In genomic region chr2:105373344-105373781, GRCh38 we compare ENCODE assay signal across 10 cellular contexts. TPM values are rescaled to one million over a fixed set of nuclear protein-coding genes. Genes with fewer than 3 reads are reported as not detected.
DNase-seq lines count a peak whose midpoint lies in the region; ATAC-seq and TF ChIP-seq lines count a peak whose summit lies in the region.
"Had no signal": no experiment of that assay in that cellular context is flagged by ENCODE, and none has a peak within 500 bp of the region (broad histone marks: within the 10 kb centered on the region; RNA-seq: fewer than 3 reads in every experiment).

No MANE protein-coding gene starts in this region.

- H3K4me3 ChIP-seq in tibial artery = no peak overlapping the region

- peak; percentile 53 to 58 for ATAC-seq in left cardiac atrium

- H3K4me1 Mint-ChIP-seq in HFFc6 (ENCODE audit: low read depth) = peaks cover 94% of the 10 kb centered on the region
- H3K4me1 Mint-ChIP-seq in activated CD4-positive, alpha-beta memory T cell treated with anti-CD3 and anti-CD28 coated beads, Interleukin-2, amount 10 ng/mL, durations not matched to agents 7 days and 5 days = peaks cover 37% of the 10 kb centered on the region

- DNase-seq in HFFc6 (no peak), left cardiac atrium (peak; percentile 74), tibial artery (peak; percentile 60 to 87), NCI-H2029 treated with DMSO at 0.1 percent for 48 hours (lab: John Stamatoyannopoulos, UW) (no peak), NCI-H345 (lab: John Stamatoyannopoulos, UW) (no peak), cortex of kidney (lab: John Stamatoyannopoulos, UW) (no peak)
- no peak for DNase-seq in activated CD4-positive, alpha-beta memory T cell treated with anti-CD3 and anti-CD28 coated beads, Interleukin-2, amount 10 ng/mL, durations not matched to agents 7 days and 5 days
- DNase-seq: activated B cell treated with CpG ODN at 0.5 μM for 24 hours, NCI-H526 treated with DMSO at 0.1 percent for 48 hours had no signal

- peak overlapping the region in 1 of 2 donors; percentile 59 for H3K27ac ChIP-seq in tibial artery

- H3K9me3 ChIP-seq in tibial artery = no peaks in the 10 kb centered on the region

- TF ChIP-seq CTCF in HFFc6 (IDR thresholded peaks at IDR 0.05) = no peak
- no peak for TF ChIP-seq CTCF in tibial artery (IDR thresholded peaks at IDR 0.05)

- POLR2A ChIA-PET in activated CD4-positive, alpha-beta memory T cell treated with anti-CD3 and anti-CD28 coated beads, Interleukin-2, amount 10 ng/mL, durations not matched to agents 7 days and 5 days (lab: Charles Lee) = no interaction called here

- no peaks in the 10 kb centered on the region for H3K9me3 Mint-ChIP-seq in HFFc6
- no peaks in the 10 kb centered on the region for H3K9me3 Mint-ChIP-seq in activated CD4-positive, alpha-beta memory T cell treated with anti-CD3 and anti-CD28 coated beads, Interleukin-2, amount 10 ng/mL, durations not matched to agents 7 days and 5 days
- H3K9me3 Mint-ChIP-seq: activated B cell treated with CpG ODN at 0.5 μM for 24 hours, IgD-negative memory B cell had no signal

- H3K27me3 ChIP-seq in tibial artery = no peaks in the 10 kb centered on the region

- intact Hi-C loops in left cardiac atrium (cut with DNase I) = loop anchor here in 1 of 2 donors (2.0 kb wide), 1 partner anchor 145 kb away; no protein-coding TSS in a partner anchor
- intact Hi-C loops in tibial artery (cut with DNase I; ENCODE audit: low total_unique reads) = no loop called here

- CTCF ChIA-PET in activated CD4-positive, alpha-beta memory T cell treated with anti-CD3 and anti-CD28 coated beads, Interleukin-2, amount 10 ng/mL, durations not matched to agents 7 days and 5 days (lab: Charles Lee) = interaction anchor here (3.0 kb wide), 1 partner anchor 10 kb away, joined by 8 read pairs; no protein-coding TSS in a partner anchor

- peak overlapping the region; percentile 75 for H3K27ac Mint-ChIP-seq in HFFc6
- peak overlapping the region; percentile 92 for H3K27ac Mint-ChIP-seq in activated CD4-positive, alpha-beta memory T cell treated with anti-CD3 and anti-CD28 coated beads, Interleukin-2, amount 10 ng/mL, durations not matched to agents 7 days and 5 days
- H3K27ac Mint-ChIP-seq: activated B cell treated with CpG ODN at 0.5 μM for 24 hours, IgD-negative memory B cell had no signal

- H3K36me3 Mint-ChIP-seq in HFFc6 (ENCODE audit: low read depth) = peaks cover 86% of the 10 kb centered on the region
- H3K36me3 Mint-ChIP-seq in activated CD4-positive, alpha-beta memory T cell treated with anti-CD3 and anti-CD28 coated beads, Interleukin-2, amount 10 ng/mL, durations not matched to agents 7 days and 5 days (ENCODE audit: low read depth) = no peaks in the 10 kb centered on the region

- peaks cover 10 to 48% (median 28%) of the 10 kb centered on the region in 3 donors for H3K36me3 ChIP-seq in tibial artery

- H3K4me1 ChIP-seq in tibial artery = peaks cover 0 to 60% (median 22%) of the 10 kb centered on the region in 4 donors

- H3K27me3 Mint-ChIP-seq in HFFc6 (ENCODE audit: insufficient read depth) = peaks cover 2% of the 10 kb centered on the region
- H3K27me3 Mint-ChIP-seq in activated CD4-positive, alpha-beta memory T cell treated with anti-CD3 and anti-CD28 coated beads, Interleukin-2, amount 10 ng/mL, durations not matched to agents 7 days and 5 days = no peaks in the 10 kb centered on the region
- H3K27me3 Mint-ChIP-seq: activated B cell treated with CpG ODN at 0.5 μM for 24 hours had no signal

- H3K4me3 Mint-ChIP-seq in HFFc6 = no peak overlapping the region
- H3K4me3 Mint-ChIP-seq in activated CD4-positive, alpha-beta memory T cell treated with anti-CD3 and anti-CD28 coated beads, Interleukin-2, amount 10 ng/mL, durations not matched to agents 7 days and 5 days = peak overlapping the region; percentile 70
- H3K4me3 Mint-ChIP-seq: activated B cell treated with CpG ODN at 0.5 μM for 24 hours had no signal

RNA-seq across cellular contexts. Expression of gene FHL2, which starts 25.5 kb away (rescaled TPM):
- total RNA-seq in HFFc6 (2021; fragmentation: NEBNext Ultra II Directional; extraction: Animal tissue kit (Norgen Biotek cat#: 25700)) = 100 to 1,000 TPM; 211 to 281 (median 243) TPM
- 1 to 10 TPM; 3.0 to 3.1 TPM for total RNA-seq in activated CD4-positive, alpha-beta memory T cell treated with anti-CD3 and anti-CD28 coated beads, Interleukin-2, amount 10 ng/mL, durations not matched to agents 7 days and 5 days
- total RNA-seq in left cardiac atrium = 10 to 100 TPM; 32.3 to 92.2 TPM

RNA-seq across cellular contexts. Expression of gene C2orf49, which starts 36.0 kb away (rescaled TPM):
- total RNA-seq in HFFc6 (2021; fragmentation: NEBNext Ultra II Directional; extraction: Animal tissue kit (Norgen Biotek cat#: 25700)) = 10 to 100 TPM; 17.7 to 25.4 (median 20.0) TPM
- total RNA-seq in activated CD4-positive, alpha-beta memory T cell treated with anti-CD3 and anti-CD28 coated beads, Interleukin-2, amount 10 ng/mL, durations not matched to agents 7 days and 5 days = 10 to 100 TPM; 22.0 to 23.5 TPM
- 10 to 100 TPM; 15.6 to 16.2 TPM for total RNA-seq in left cardiac atrium

RNA-seq across cellular contexts. Expression of gene TGFBRAP1, which starts 43.8 kb away (rescaled TPM):
- 10 to 100 TPM; 18.9 to 22.5 (median 19.8) TPM for total RNA-seq in HFFc6 (2021; fragmentation: NEBNext Ultra II Directional; extraction: Animal tissue kit (Norgen Biotek cat#: 25700))
- total RNA-seq in activated CD4-positive, alpha-beta memory T cell treated with anti-CD3 and anti-CD28 coated beads, Interleukin-2, amount 10 ng/mL, durations not matched to agents 7 days and 5 days = 10 to 100 TPM; 15.9 to 17.0 TPM
- total RNA-seq in left cardiac atrium = 10 to 100 TPM; 11.2 to 12.7 TPM

Comparison
In these comparisons a context has a peak if more than half of its experiments do, and no peak if none do; other contexts are left out.
1. DNase-seq: peak in left cardiac atrium (single experiment) and tibial artery (2 of 2); none in HFFc6 (single experiment), activated CD4-positive, alpha-beta memory T cell treated with anti-CD3 and anti-CD28 coated beads, Interleukin-2, amount 10 ng/mL, durations not matched to agents 7 days and 5 days (single experiment), NCI-H2029 treated with DMSO at 0.1 percent for 48 hours (single experiment), NCI-H345 (single experiment) and cortex of kidney (single experiment).
2. RNA of gene FHL2, which starts 25.5 kb away (total RNA-seq): 211 to 281 TPM in HFFc6 and 32.3 to 92.2 TPM in left cardiac atrium; 3.0 to 3.1 TPM in activated CD4-positive, alpha-beta memory T cell treated with anti-CD3 and anti-CD28 coated beads, Interleukin-2, amount 10 ng/mL, durations not matched to agents 7 days and 5 days; every median in the first group is over 4 times any median in the second.